Comparison of ENCODE assay signal across 7 cellular contexts in genomic region chr14:76339922-76340615, GRCh38. TPM values are rescaled to one million over a fixed set of nuclear protein-coding genes. Genes with fewer than 3 reads are reported as not detected.
"Had no signal": no experiment of that assay in that cellular context is flagged by ENCODE, and none has a peak within 500 bp of the region (broad histone marks: within the 10 kb centered on the region; RNA-seq: fewer than 3 reads in every experiment).

No MANE protein-coding gene starts in this region.

- H3K9me3 Mint-ChIP-seq: HFFc6 had no signal

- H3K27ac Mint-ChIP-seq: HFFc6 had no signal

- ATAC-seq: HCT116 had no signal

- H3K4me3 Mint-ChIP-seq: HFFc6 had no signal

- DNase-seq: GM23248, GOT3, H7, HFFc6, IMR-90 had no signal

RNA-seq across cellular contexts. Expression of gene ESRRB, which starts 35.9 kb away (rescaled TPM):
- total RNA-seq: GM23248, HFFc6, HT1080, IMR-90 had no signal
